ENCODE assay signal across 8 cellular contexts in genomic region chr16:3022697-3023414, GRCh38. TPM values are rescaled to one million over a fixed set of nuclear protein-coding genes. Genes with fewer than 3 reads are reported as not detected.
A peak's percentile ranks its signal among the peaks of the same experiment; 100 is the strongest.
DNase-seq lines count a peak whose midpoint lies in the region; ATAC-seq and TF ChIP-seq lines count a peak whose summit lies in the region.

No MANE protein-coding gene starts in this region.

- H4K20me1 ChIP-seq in BLaER1 (peaks cover 58% of the 10 kb centered on the region), IMR-90 (ENCODE audit: insufficient read depth, low read length) (peaks cover 33% of the 10 kb centered on the region)

- peak overlapping the region; percentile 96; the same call in 1 of the 2 replicates for H3K9ac ChIP-seq in BLaER1
- peak overlapping the region; percentile 99 for H3K9ac ChIP-seq in IMR-90 (ENCODE audit: low read depth, low read length)

- BruUV-seq in IMR-90 (replicated peaks; lab: Mats Ljungman, UMichigan), result no TSS peak

- peak overlapping the region; percentile 97 for H3K14ac ChIP-seq in IMR-90 (replicated peaks; ENCODE audit: low read depth, low read length)

- H3K27ac ChIP-seq in BLaER1 (peak overlapping the region; percentile 99; the same call in 1 of the 2 replicates), IMR-90 (ENCODE audit: insufficient read depth, low read length) (peak overlapping the region; percentile 100), adrenal gland (peak overlapping the region; percentile 88 to 99 (median 97)), layer of hippocampus (ENCODE audit: low read depth, low read length) (peak overlapping the region; percentile 94), testis (peak overlapping the region; percentile 88 to 94)

- H3K18ac ChIP-seq in IMR-90 (ENCODE audit: low read depth, low read length), result peak overlapping the region; percentile 96

- H3K9me3 ChIP-seq in BLaER1, result no peaks in the 10 kb centered on the region
- no peaks in the 10 kb centered on the region for H3K9me3 ChIP-seq in IMR-90 (ENCODE audit: control insufficient read depth, insufficient read depth, low read length)
- H3K9me3 ChIP-seq in adrenal gland (replicated peaks in 1 of 3), result no peaks in the 10 kb centered on the region
- no peaks in the 10 kb centered on the region for H3K9me3 ChIP-seq in testis

- H3K4ac ChIP-seq in IMR-90 (ENCODE audit: low read depth, low read length), result peak overlapping the region; percentile 99

- WGBS in IMR-90 (ENCODE audit: extremely low coverage in 2 of 2, insufficient read length in 1 of 2), 2 experiments, result 0% methylated on average over 1 of the region's 8 CpGs; no CpG with 5 or more reads in 1 of the 2 experiments
- WGBS in adrenal gland, 4 donors, result 22 to 44% (median 32%) methylated on average over 5 to 8 of the region's 8 CpGs
- WGBS in testis, 2 donors, result 14 to 21% methylated on average over 4 to 8 of the region's 8 CpGs

- peak overlapping the region; percentile 99 for H2BK5ac ChIP-seq in IMR-90 (ENCODE audit: low read depth, low read length, poor library complexity, severe bottlenecking)

- H4K5ac ChIP-seq in IMR-90 (ENCODE audit: low read depth, low read length), result peak overlapping the region; percentile 90

- peaks cover 0 to 27% of the 10 kb centered on the region in 2 experiments; a peak in 2 of 4 replicates for H3K79me1 ChIP-seq in IMR-90 (ENCODE audit: low read depth in 1 of 2, low read length in 2 of 2)

- H2AK5ac ChIP-seq in IMR-90 (ENCODE audit: low read depth, low read length), result peak overlapping the region; percentile 99

- peak overlapping the region; percentile 87; the same call in 2 of the 3 replicates for H2BK15ac ChIP-seq in IMR-90 (ENCODE audit: low read depth, low read length)

- TF ChIP-seq POLR2A in IMR-90 (IDR thresholded peaks at IDR 0.05; ENCODE audit: low read depth, low read length), result peak; percentile 3; the same call in 1 of the 2 replicates
- no peak for TF ChIP-seq POLR2A in adrenal gland (IDR thresholded peaks at IDR 0.05)
- TF ChIP-seq POLR2A in testis (IDR thresholded peaks at IDR 0.05), result no peak

- H3K23ac ChIP-seq in IMR-90 (ENCODE audit: low read depth, low read length), result peak overlapping the region; percentile 99

- peak overlapping the region; percentile 79 for H3K4me3 ChIP-seq in BLaER1
- H3K4me3 ChIP-seq in IMR-90 (ENCODE audit: insufficient read depth, low read depth, low read length), result peak overlapping the region; percentile 57
- H3K4me3 ChIP-seq in adrenal gland, result peak overlapping the region in 2 of 4 donors; percentile 60 to 80
- H3K4me3 ChIP-seq in testis, result peak overlapping the region; percentile 58 to 79

- peak overlapping the region; percentile 93 for H2AK9ac ChIP-seq in IMR-90 (replicated peaks; ENCODE audit: low read depth, low read length, poor library complexity)

- dilution Hi-C loops in IMR-90 (cut with HindIII; ENCODE audit: low sequenced_read_pairs, unreplicated experiment), result no loop called here

- CTCF ChIA-PET in IMR-90 (lab: Yijun Ruan, JAX), result interaction anchor here (0.9 to 2.7 kb wide), 3 partner anchors 8 to 107 kb away, joined by 3 to 12 read pairs (median 6); no protein-coding TSS in a partner anchor

- peak overlapping the region; percentile 93 for H2BK120ac ChIP-seq in IMR-90 (ENCODE audit: low read depth, low read length)

- peak overlapping the region; percentile 98 for H4K8ac ChIP-seq in IMR-90 (ENCODE audit: low read depth in 2 of 2, low read length in 2 of 2)

- DNase-seq in IMR-90 (peak; percentile 20), adrenal gland (peak in 2 of 7 donors; percentile 50 to 71), testis (no peak), NCI-H1694 treated with DMSO at 0.1 percent for 48 hours (lab: John Stamatoyannopoulos, UW) (no peak)

- ATAC-seq in IMR-90 (ENCODE audit: low read depth), result no peak
- no peak for ATAC-seq in HG02981 (IDR thresholded peaks at IDR 0.05; ENCODE audit: unreplicated experiment)
- no peak for ATAC-seq in HG02840 (IDR thresholded peaks at IDR 0.05; ENCODE audit: low FRiP score, unreplicated experiment)

- POLR2A ChIA-PET in IMR-90 (lab: Charles Lee; ENCODE audit: unreplicated experiment), result interaction anchor here (0.5 to 2.0 kb wide), 5 partner anchors 9 to 110 kb away, joined by 3 to 7 read pairs (median 3); partner anchors contain the start of gene CLDN9

- H3K4me2 ChIP-seq in BLaER1 (peak overlapping the region; percentile 99), IMR-90 (ENCODE audit: low read depth, low read length) (peak overlapping the region; percentile 95)

- in situ Hi-C loops in IMR-90 (cut with MboI; ENCODE audit: low sequenced_read_pairs), result no loop called here

- no peak for TF ChIP-seq RAD21 in IMR-90 (IDR thresholded peaks at IDR 0.05; ENCODE audit: low read length)

- TF ChIP-seq CTCF in IMR-90 (conservative IDR thresholded peaks at IDR 0.05; ENCODE audit: low read depth, low read length) (no peak), adrenal gland (IDR thresholded peaks at IDR 0.05) (no peak), testis (IDR thresholded peaks at IDR 0.05) (no peak)

- H3K4me1 ChIP-seq in BLaER1 (peaks cover 72% of the 10 kb centered on the region), IMR-90 (ENCODE audit: control insufficient read depth, insufficient read depth, low read length) (peaks cover 11% of the 10 kb centered on the region), adrenal gland (replicated peaks in 1 of 2) (peaks cover 29 to 53% of the 10 kb centered on the region in 2 donors), testis (peaks cover 35% of the 10 kb centered on the region)

- H3K27me3 ChIP-seq in BLaER1 (peaks cover 29% of the 10 kb centered on the region), IMR-90 (ENCODE audit: control insufficient read depth, insufficient read depth, low read length) (no peaks in the 10 kb centered on the region), adrenal gland (peaks cover 10% of the 10 kb centered on the region), layer of hippocampus (ENCODE audit: control insufficient read depth, insufficient read depth, low read length) (peaks cover 6% of the 10 kb centered on the region), testis (no peaks in the 10 kb centered on the region)

- H4K91ac ChIP-seq in IMR-90 (ENCODE audit: insufficient read depth, low read depth, low read length), result peak overlapping the region; percentile 99

- no peaks in the 10 kb centered on the region for H3K9me1 ChIP-seq in IMR-90 (ENCODE audit: insufficient read depth, low read length)

- H3K36me3 ChIP-seq in BLaER1 (peaks cover 23% of the 10 kb centered on the region), IMR-90 (ENCODE audit: control insufficient read depth, insufficient read depth, low read length) (peaks cover 22% of the 10 kb centered on the region), adrenal gland (replicated peaks in 1 of 2) (peaks cover 0 to 16% of the 10 kb centered on the region in 2 donors), testis (ENCODE audit: low read depth, missing control alignments) (no peaks in the 10 kb centered on the region)

- H2AFZ ChIP-seq in IMR-90 (replicated peaks; ENCODE audit: low read length, poor library complexity), result peak overlapping the region; percentile 16

- H2BK20ac ChIP-seq in IMR-90 (ENCODE audit: low read depth, low read length), result peak overlapping the region; percentile 53

- intact Hi-C loops in IMR-90 (cut with micrococcal nuclease), result loop anchor here (1.0 kb wide), 1 partner anchor 40 kb away; no protein-coding TSS in a partner anchor
- intact Hi-C loops in adrenal gland (cut with DNase I), result no loop called here
- intact Hi-C loops in testis (cut with DNase I; ENCODE audit: low total_unique reads), result no loop called here

- H3K56ac ChIP-seq in IMR-90 (ENCODE audit: extremely low read depth, insufficient read depth, low read length), result peak overlapping the region; percentile 100

RNA-seq across cellular contexts. Expression of gene HCFC1R1, which starts 0.9 kb away (rescaled TPM):
- total RNA-seq in IMR-90 (2012; rRNA removed), result 7.2 and 9.7 TPM in 2 replicates
- 57.9 and 121 TPM in 2 replicates for polyA plus RNA-seq in IMR-90 (2012; rRNA removed)
- 41.2 and 72.4 TPM in 2 replicates for polyA plus RNA-seq in IMR-90 (2012; cell fraction: cytosol; rRNA removed)
- polyA plus RNA-seq in IMR-90 (2012; cell fraction: nucleus; rRNA removed; ENCODE audit: low replicate concordance), result 15.4 and 31.6 TPM in 2 replicates
- 100 to 1,000 TPM in 1 of 8 donors, 10 to 100 TPM in 7; 51.3 to 138 (median 63.5) TPM for total RNA-seq in adrenal gland
- 100 to 1,000 TPM in 2 of 3 donors, 10 to 100 TPM in 1; 29.7 to 609 (median 462) TPM for polyA plus RNA-seq in adrenal gland
- total RNA-seq in testis, result 10 to 100 TPM; 30.2 to 39.4 TPM
- 94.5 TPM for polyA plus RNA-seq in testis (ENCODE audit: insufficient read depth, low read depth, low replicate concordance)

RNA-seq across cellular contexts. Expression of gene THOC6, which starts 1.0 kb away (rescaled TPM):
- total RNA-seq in IMR-90 (2012; rRNA removed) (16.1 and 16.8 TPM in 2 replicates), adrenal gland (10 to 100 TPM; 14.9 to 24.3 (median 18.7) TPM), testis (10 to 100 TPM; 17.3 to 27.3 TPM)
- polyA plus RNA-seq in IMR-90 (2012; rRNA removed) (23.1 and 26.0 TPM in 2 replicates), adrenal gland (100 to 1,000 TPM in 1 of 3 donors, 10 to 100 TPM in 1, 1 to 10 TPM in 1; 9.0 to 107 (median 78.6) TPM), testis (ENCODE audit: insufficient read depth, low read depth, low replicate concordance) (19.6 TPM)
- polyA plus RNA-seq in IMR-90 (2012; cell fraction: cytosol; rRNA removed), result 19.7 and 25.7 TPM in 2 replicates
- 128 and 164 TPM in 2 replicates for polyA plus RNA-seq in IMR-90 (2012; cell fraction: nucleus; rRNA removed; ENCODE audit: low replicate concordance)

RNA-seq across cellular contexts. Expression of gene TNFRSF12A, which starts 2.7 kb away (rescaled TPM):
- total RNA-seq in IMR-90 (2012; rRNA removed) (103 and 118 TPM in 2 replicates), adrenal gland (100 to 1,000 TPM in 2 of 8 donors, 10 to 100 TPM in 5, 1 to 10 TPM in 1; 8.8 to 175 (median 42.6) TPM), testis (10 to 100 TPM; 16.8 to 33.4 TPM)
- polyA plus RNA-seq in IMR-90 (2012; rRNA removed) (304 and 346 TPM in 2 replicates), adrenal gland (100 to 1,000 TPM in 1 of 3 donors, 10 to 100 TPM in 2; 41.8 to 124 (median 60.9) TPM), testis (ENCODE audit: insufficient read depth, low read depth, low replicate concordance) (12.8 TPM)
- polyA plus RNA-seq in IMR-90 (2012; cell fraction: cytosol; rRNA removed), result 521 and 602 TPM in 2 replicates
- polyA plus RNA-seq in IMR-90 (2012; cell fraction: nucleus; rRNA removed; ENCODE audit: low replicate concordance), result 187 and 632 TPM in 2 replicates

RNA-seq across cellular contexts. Expression of gene CLDN6, which starts 4.9 kb away (rescaled TPM):
- total RNA-seq in IMR-90 (2012; rRNA removed) (not detected in 2 replicates), adrenal gland (under 1 TPM in 2 of 8 donors, not detected in 6; 0.46 to 0.47 TPM), testis (under 1 TPM; 0.55 to 0.74 TPM)
- polyA plus RNA-seq in IMR-90 (2012; rRNA removed) (0.07 and 0.14 TPM in 2 replicates), adrenal gland (not detected), testis (ENCODE audit: insufficient read depth, low read depth, low replicate concordance) (0.70 TPM)
- polyA plus RNA-seq in IMR-90 (2012; cell fraction: cytosol; rRNA removed), result 0.16 TPM in 2 replicates
- 0.31 and 0.32 TPM in 2 replicates for polyA plus RNA-seq in IMR-90 (2012; cell fraction: nucleus; rRNA removed; ENCODE audit: low replicate concordance)

RNA-seq across cellular contexts. Expression of gene CLDN9, which starts 10.1 kb away (rescaled TPM):
- total RNA-seq in IMR-90 (2012; rRNA removed) (not detected in 2 replicates), adrenal gland (under 1 TPM in 2 of 8 donors, not detected in 6; 0.28 to 0.31 TPM), testis (under 1 TPM; 0.37 to 0.39 TPM)
- polyA plus RNA-seq in IMR-90 (2012; rRNA removed) (0.05 TPM in 1 of 2 replicates, not detected in the other), adrenal gland (1 to 10 TPM in 1 of 3 donors, under 1 TPM in 1, not detected in 1; 0.34 to 1.4 TPM), testis (ENCODE audit: insufficient read depth, low read depth, low replicate concordance) (0.34 TPM)
- polyA plus RNA-seq in IMR-90 (2012; cell fraction: cytosol; rRNA removed), result 0.03 TPM in 1 of 2 replicates, not detected in the other
- polyA plus RNA-seq in IMR-90 (2012; cell fraction: nucleus; rRNA removed; ENCODE audit: low replicate concordance), result 0.15 and 0.82 TPM in 2 replicates
